ENCODE assay signal across 35 cellular contexts in the genomic region with DNA sequence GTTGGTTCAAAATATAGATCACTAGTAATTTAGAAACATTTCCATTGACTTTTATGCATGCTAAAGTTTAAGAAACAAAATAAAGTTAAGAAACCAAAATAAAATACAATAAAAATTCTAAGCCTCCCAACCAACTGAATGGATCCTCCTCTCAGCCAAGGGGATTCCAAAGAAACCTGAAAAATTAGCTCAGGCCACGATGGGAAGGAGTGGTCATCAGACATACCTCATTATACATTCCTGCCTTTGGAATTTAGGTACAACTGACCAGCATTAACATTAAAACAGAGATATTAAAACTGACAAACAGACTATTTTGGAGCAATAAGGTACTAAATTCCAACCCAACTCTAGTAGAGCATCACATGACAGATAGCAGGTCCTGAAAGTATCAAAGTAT.
"Had no signal": no experiment of that assay in that cellular context is flagged by ENCODE, and none has a peak within 500 bp of the region (broad histone marks: within the 10 kb centered on the region; RNA-seq: fewer than 3 reads in every experiment).

No MANE protein-coding gene starts in this region.

- H3K4me3 ChIP-seq: MG63 had no signal

- H3K9me3 ChIP-seq: MG63 had no signal

- H3K9ac ChIP-seq: KMS-11 had no signal

- H3K4me2 ChIP-seq: KMS-11 had no signal

- H3K27me3 ChIP-seq: MG63 had no signal

- H3K36me3 ChIP-seq: MG63 had no signal

- H3K27ac ChIP-seq: KMS-11 had no signal

- DNase-seq: Karpas-422, Kasumi-1, MG63, MM.1S, MV-4-11, NCI-H1048, NCI-H1092, NCI-H1092 treated with DMSO at 0.1 percent for 48 hours, NCI-H1105, NCI-H1105 treated with DMSO at 0.1 percent for 48 hours, NCI-H1417, NCI-H1417 treated with DMSO at 0.1 percent for 48 hours, NCI-H1436, NCI-H1436 treated with DMSO at 0.1 percent for 48 hours, NCI-H146, NCI-H1694, NCI-H1694 treated with DMSO at 0.1 percent for 48 hours, NCI-H187, NCI-H187 treated with DMSO at 0.1 percent for 48 hours, NCI-H1930, NCI-H2029, NCI-H2029 treated with DMSO at 0.1 percent for 48 hours, NCI-H2081, NCI-H2081 treated with DMSO at 0.1 percent for 48 hours, NCI-H2107, NCI-H2171, NCI-H2171 treated with DMSO at 0.1 percent for 48 hours, NCI-H2227 treated with DMSO at 0.1 percent for 48 hours, NCI-H226, NCI-H345, NCI-H446, NCI-H446 treated with DMSO at 0.1 percent for 48 hours, NCI-H510A, NCI-H510A treated with DMSO at 0.1 percent for 48 hours had no signal
